In genomic region chr11:117183178-117183577, GRCh38 we compare ENCODE assay signal across 8 cellular contexts. TPM values are rescaled to one million over a fixed set of nuclear protein-coding genes. Genes with fewer than 3 reads are reported as not detected.
DNase-seq lines count a peak whose midpoint lies in the region; ATAC-seq and TF ChIP-seq lines count a peak whose summit lies in the region.
"Not testable (repeated sequence)": the region's sequence is repeated elsewhere in the genome, so short reads cannot be mapped to it uniquely, and the experiment has no call there.

No MANE protein-coding gene starts in this region.

- H3K36me3 Mint-ChIP-seq in T-helper 17 cell (ENCODE audit: low read depth) = not testable (repeated sequence)
- H3K36me3 Mint-ChIP-seq in dendritic cell treated with granulocyte-macrophage colony-stimulating factor and Interleukin-4, amounts not matched to agents 40 ng/mL and 50 ng/mL, for 4 days (ENCODE audit: low read depth) = peaks cover 88% of the 10 kb centered on the region
- H3K36me3 Mint-ChIP-seq in stimulated activated memory B cell treated with anti-CD40 and anti-IgM and Interleukin-4, amounts not matched to agents 10 μg/mL and 1 μg/mL and 100 μg/mL, for 72 hours = peaks cover 50% of the 10 kb centered on the region
- H3K36me3 Mint-ChIP-seq in type B pancreatic cell = peaks cover 23% of the 10 kb centered on the region

- TF ChIP-seq CTCF in type B pancreatic cell (conservative IDR thresholded peaks at IDR 0.05) = not testable (repeated sequence)

- not testable (repeated sequence) for ATAC-seq in T-helper 17 cell; sciatic nerve; stimulated activated memory B cell treated with anti-CD40 and anti-IgM and Interleukin-4, amounts not matched to agents 10 μg/mL and 1 μg/mL and 100 μg/mL, for 72 hours

- not testable (repeated sequence) for H3K9me3 ChIP-seq in T-helper 17 cell (ENCODE audit: control insufficient read depth, low read length, poor library complexity, severe bottlenecking)

- H3K9me3 Mint-ChIP-seq in dendritic cell treated with granulocyte-macrophage colony-stimulating factor and Interleukin-4, amounts not matched to agents 40 ng/mL and 50 ng/mL, for 4 days; stimulated activated memory B cell treated with anti-CD40 and anti-IgM and Interleukin-4, amounts not matched to agents 10 μg/mL and 1 μg/mL and 100 μg/mL, for 72 hours; type B pancreatic cell: not testable (repeated sequence)

- not testable (repeated sequence) for DNase-seq in T-helper 17 cell
- DNase-seq in activated CD8-positive, alpha-beta memory T cell treated with anti-CD3 and anti-CD28 coated beads for 24 hours = peak; percentile 15
- peak; percentile 44 for DNase-seq in activated effector memory CD4-positive, alpha-beta T cell treated with anti-CD3 and anti-CD28 coated beads, Interleukin-2, amount 50 U/mL, for 16 hours
- peak; percentile 81 for DNase-seq in mesenteric fat pad (ENCODE audit: low spot score)
- peak; percentile 36 for DNase-seq in sciatic nerve (ENCODE audit: low spot score)
- DNase-seq in type B pancreatic cell (ENCODE audit: extremely low spot score, unreplicated experiment) = peak; percentile 47

- H3K27ac Mint-ChIP-seq in T-helper 17 cell (peak overlapping the region; percentile 9), type B pancreatic cell (peak overlapping the region; percentile 86)
- peak overlapping the region; percentile 94 for H3K27ac Mint-ChIP-seq in dendritic cell treated with granulocyte-macrophage colony-stimulating factor and Interleukin-4, amounts not matched to agents 40 ng/mL and 50 ng/mL, for 4 days
- peak overlapping the region; percentile 87 for H3K27ac Mint-ChIP-seq in stimulated activated memory B cell treated with anti-CD40 and anti-IgM and Interleukin-4, amounts not matched to agents 10 μg/mL and 1 μg/mL and 100 μg/mL, for 72 hours

- H3K4me3 Mint-ChIP-seq in T-helper 17 cell; dendritic cell treated with granulocyte-macrophage colony-stimulating factor and Interleukin-4, amounts not matched to agents 40 ng/mL and 50 ng/mL, for 4 days; stimulated activated memory B cell treated with anti-CD40 and anti-IgM and Interleukin-4, amounts not matched to agents 10 μg/mL and 1 μg/mL and 100 μg/mL, for 72 hours; type B pancreatic cell: not testable (repeated sequence)

- intact Hi-C loops in dendritic cell treated with granulocyte-macrophage colony-stimulating factor and Interleukin-4, amounts not matched to agents 40 ng/mL and 50 ng/mL, for 4 days (cut with micrococcal nuclease) = loop anchor here (5.0 kb wide), 1 partner anchor 36 kb away; no protein-coding TSS in a partner anchor
- intact Hi-C loops in sciatic nerve (cut with DNase I) = not testable (repeated sequence)

- H3K4me1 Mint-ChIP-seq in T-helper 17 cell (peaks cover 21% of the 10 kb centered on the region), type B pancreatic cell (ENCODE audit: unreplicated experiment) (peaks cover 29% of the 10 kb centered on the region)
- H3K4me1 Mint-ChIP-seq in dendritic cell treated with granulocyte-macrophage colony-stimulating factor and Interleukin-4, amounts not matched to agents 40 ng/mL and 50 ng/mL, for 4 days (ENCODE audit: low read depth) = peaks cover 67% of the 10 kb centered on the region
- H3K4me1 Mint-ChIP-seq in stimulated activated memory B cell treated with anti-CD40 and anti-IgM and Interleukin-4, amounts not matched to agents 10 μg/mL and 1 μg/mL and 100 μg/mL, for 72 hours = peaks cover 74% of the 10 kb centered on the region

- H3K27me3 Mint-ChIP-seq in T-helper 17 cell; dendritic cell treated with granulocyte-macrophage colony-stimulating factor and Interleukin-4, amounts not matched to agents 40 ng/mL and 50 ng/mL, for 4 days; stimulated activated memory B cell treated with anti-CD40 and anti-IgM and Interleukin-4, amounts not matched to agents 10 μg/mL and 1 μg/mL and 100 μg/mL, for 72 hours; type B pancreatic cell: not testable (repeated sequence)

RNA-seq across cellular contexts. Expression of gene SIDT2, which starts 4.6 kb away (rescaled TPM):
- 100 to 1,000 TPM; 106 to 118 TPM for total RNA-seq in T-helper 17 cell
- 226 TPM for total RNA-seq in mesenteric fat pad
- total RNA-seq in sciatic nerve = 94.4 TPM
- 53.1 and 62.0 TPM in 2 replicates for total RNA-seq in type B pancreatic cell (ENCODE audit: low replicate concordance)

RNA-seq across cellular contexts. Expression of gene TAGLN, which starts 16.0 kb away (rescaled TPM):
- 1 to 10 TPM; 8.7 to 9.6 TPM for total RNA-seq in T-helper 17 cell
- 923 TPM for total RNA-seq in mesenteric fat pad
- 1,988 TPM for total RNA-seq in sciatic nerve
- total RNA-seq in type B pancreatic cell (ENCODE audit: low replicate concordance) = 97.9 and 106 TPM in 2 replicates

RNA-seq across cellular contexts. Expression of gene PAFAH1B2, which starts 39.1 kb away (rescaled TPM):
- total RNA-seq in T-helper 17 cell = 10 to 100 TPM; 31.1 to 43.4 TPM
- 110 TPM for total RNA-seq in mesenteric fat pad
- 104 TPM for total RNA-seq in sciatic nerve
- 94.5 and 101 TPM in 2 replicates for total RNA-seq in type B pancreatic cell (ENCODE audit: low replicate concordance)

RNA-seq across cellular contexts. Expression of gene PCSK7, which starts 48.7 kb away (rescaled TPM):
- total RNA-seq in T-helper 17 cell (100 to 1,000 TPM; 312 to 355 TPM), mesenteric fat pad (68.1 TPM), sciatic nerve (68.7 TPM), type B pancreatic cell (ENCODE audit: low replicate concordance) (54.6 and 61.1 TPM in 2 replicates)

RNA-seq across cellular contexts. Expression of gene RNF214, which starts 49.3 kb away (rescaled TPM):
- total RNA-seq in T-helper 17 cell = 10 to 100 TPM; 20.1 to 24.4 TPM
- total RNA-seq in mesenteric fat pad = 21.9 TPM
- 36.8 TPM for total RNA-seq in sciatic nerve
- total RNA-seq in type B pancreatic cell (ENCODE audit: low replicate concordance) = 29.0 and 34.7 TPM in 2 replicates

Comparison
In these comparisons a context has a peak if more than half of its experiments do, and no peak if none do; other contexts are left out.
1. H3K27ac Mint-ChIP-seq: peak in every context shown above with its lines; median percentile 94 in dendritic cell treated with granulocyte-macrophage colony-stimulating factor and Interleukin-4, amounts not matched to agents 40 ng/mL and 50 ng/mL, for 4 days; 87 in stimulated activated memory B cell treated with anti-CD40 and anti-IgM and Interleukin-4, amounts not matched to agents 10 μg/mL and 1 μg/mL and 100 μg/mL, for 72 hours; 86 in type B pancreatic cell; 9 in T-helper 17 cell.